30 cellular contexts compared by ENCODE assay signal in the genomic region with DNA sequence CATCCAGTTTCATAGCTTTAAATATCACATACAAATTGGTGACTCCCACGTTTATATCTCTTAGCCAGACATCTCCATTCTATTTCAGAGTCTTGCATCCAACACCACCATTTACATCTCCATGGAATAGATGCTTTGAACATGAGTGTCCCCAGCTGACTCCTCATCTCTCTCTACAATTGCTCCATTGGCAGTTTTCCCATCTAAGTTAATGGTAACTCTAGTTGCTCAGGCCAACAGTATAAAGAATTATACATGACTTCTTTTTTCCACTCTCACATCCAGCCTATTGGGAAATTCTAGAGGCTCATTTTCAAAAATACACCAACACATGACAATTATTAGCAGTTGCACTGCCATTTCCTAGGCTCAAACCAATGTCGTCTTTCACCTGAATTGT.
DNase-seq lines count a peak whose midpoint lies in the region; ATAC-seq and TF ChIP-seq lines count a peak whose summit lies in the region.
"Had no signal": no experiment of that assay in that cellular context is flagged by ENCODE, and none has a peak within 500 bp of the region (broad histone marks: within the 10 kb centered on the region; RNA-seq: fewer than 3 reads in every experiment).

No MANE protein-coding gene starts in this region.

- H3K9ac ChIP-seq in GM23248 = peak overlapping the region; percentile 41; the same call in 1 of the 2 replicates

- peaks cover 29% of the 10 kb centered on the region for H3F3A ChIP-seq in GM23248 (ENCODE audit: insufficient read depth)

- H3K4me2 ChIP-seq in GM23248 (ENCODE audit: unreplicated experiment) = no peak overlapping the region

- no peak for TF ChIP-seq EP300 in tibial nerve (IDR thresholded peaks at IDR 0.05)

- H3K27ac ChIP-seq in GM23248 (peak overlapping the region; percentile 91), tibial nerve (no peak overlapping the region)
- H3K27ac ChIP-seq: body of pancreas, gastrocnemius medialis, uterus had no signal

- H3K36me3 Mint-ChIP-seq in activated CD4-positive, alpha-beta memory T cell treated with anti-CD3 and anti-CD28 coated beads, Interleukin-2, amount 10 ng/mL, durations not matched to agents 7 days and 5 days (ENCODE audit: low read depth) = no peaks in the 10 kb centered on the region
- H3K36me3 Mint-ChIP-seq: activated naive CD8-positive, alpha-beta T cell; WTC11 had no signal

- H3K27me3 ChIP-seq in GM23248 (replicated peaks; ENCODE audit: insufficient read depth) = no peaks in the 10 kb centered on the region
- H3K27me3 ChIP-seq in tibial nerve = no peaks in the 10 kb centered on the region
- H3K27me3 ChIP-seq: body of pancreas, gastrocnemius medialis, uterus had no signal

- no peak for TF ChIP-seq POLR2A in tibial nerve (IDR thresholded peaks at IDR 0.05)

- no peaks in the 10 kb centered on the region; the same call in 1 of the 2 replicates for H3K9me2 ChIP-seq in GM23248 (ENCODE audit: insufficient read depth)

- TF ChIP-seq CTCF in fibroblast of the aortic adventitia (IDR thresholded peaks at IDR 0.05; ENCODE audit: insufficient read depth, low read length) (no peak), tibial nerve (IDR thresholded peaks at IDR 0.05) (no peak)

- H3K4me3 ChIP-seq in GM23248 (0 out of 2 replicates have a peak overlapping the region, but pooled peaks have one; percentile 32), fibroblast of the aortic adventitia (ENCODE audit: low read depth, low read length) (no peak overlapping the region), skeletal muscle cell (ENCODE audit: low read depth, low read length) (no peak overlapping the region), tibial nerve (no peak overlapping the region)
- H3K4me3 ChIP-seq: body of pancreas, gastrocnemius medialis, mucosa of descending colon, uterus had no signal

- no peaks in the 10 kb centered on the region for H3K36me3 ChIP-seq in GM23248 (ENCODE audit: low read depth)
- no peaks in the 10 kb centered on the region for H3K36me3 ChIP-seq in tibial nerve
- H3K36me3 ChIP-seq: gastrocnemius medialis, uterus had no signal

- CTCF ChIA-PET in activated CD4-positive, alpha-beta memory T cell treated with anti-CD3 and anti-CD28 coated beads, Interleukin-2, amount 10 ng/mL, durations not matched to agents 7 days and 5 days (lab: Charles Lee) = no interaction called here

- POLR2A ChIA-PET in activated CD4-positive, alpha-beta memory T cell treated with anti-CD3 and anti-CD28 coated beads, Interleukin-2, amount 10 ng/mL, durations not matched to agents 7 days and 5 days (lab: Charles Lee) = no interaction called here

- peaks cover 18% of the 10 kb centered on the region for H3K4me1 ChIP-seq in GM23248 (ENCODE audit: insufficient read depth)
- H3K4me1 ChIP-seq in tibial nerve = peaks cover 0 to 6% (median 0%) of the 10 kb centered on the region in 4 donors
- H3K4me1 ChIP-seq: body of pancreas, gastrocnemius medialis, uterus had no signal

- H2AFZ ChIP-seq in GM23248 = 0 out of 2 replicates have a peak overlapping the region, but pooled peaks have one; percentile 38

- H3K4me1 Mint-ChIP-seq in activated CD4-positive, alpha-beta memory T cell treated with anti-CD3 and anti-CD28 coated beads, Interleukin-2, amount 10 ng/mL, durations not matched to agents 7 days and 5 days = no peaks in the 10 kb centered on the region

- in situ Hi-C loops in GM23248 (cut with MboI) = no loop called here

- no peaks in the 10 kb centered on the region for H3K9me3 Mint-ChIP-seq in activated CD4-positive, alpha-beta memory T cell treated with anti-CD3 and anti-CD28 coated beads, Interleukin-2, amount 10 ng/mL, durations not matched to agents 7 days and 5 days
- H3K9me3 Mint-ChIP-seq: activated T-helper 1 cell treated with anti-CD3 and anti-CD28 coated beads, Interleukin-12 subunit alpha, Interleukin-12 subunit beta, Interleukin-2, Interleukin-4 antibody, amounts not matched to agents 30 ng/mL and 10 ng/mL and 1 ng/mL, durations not matched to agents 14 hours and 24 hours and 36 hours had no signal

- H3K9me3 ChIP-seq in GM23248 (ENCODE audit: low read depth) = no peaks in the 10 kb centered on the region
- no peaks in the 10 kb centered on the region for H3K9me3 ChIP-seq in tibial nerve
- H3K9me3 ChIP-seq: body of pancreas, gastrocnemius medialis, mucosa of descending colon, uterus had no signal

- no peaks in the 10 kb centered on the region for H3K79me2 ChIP-seq in GM23248 (ENCODE audit: insufficient read depth)

- WGBS in GM23248 (ENCODE audit: low coverage in 1 of 2, low lambda C conversion rate in 2 of 2, missing lambda C conversion rate in 2 of 2), 2 experiments = 0 to 3% methylated on average over 2 of the region's 2 CpGs
- WGBS in tibial nerve, 2 donors = 52 to 56% methylated on average over 2 of the region's 2 CpGs

- H3K27me3 Mint-ChIP-seq in activated CD4-positive, alpha-beta memory T cell treated with anti-CD3 and anti-CD28 coated beads, Interleukin-2, amount 10 ng/mL, durations not matched to agents 7 days and 5 days = no peaks in the 10 kb centered on the region
- H3K27me3 Mint-ChIP-seq: activated naive CD8-positive, alpha-beta T cell; CD4-positive, alpha-beta T cell had no signal

- H3K4me3 Mint-ChIP-seq in activated CD4-positive, alpha-beta memory T cell treated with anti-CD3 and anti-CD28 coated beads, Interleukin-2, amount 10 ng/mL, durations not matched to agents 7 days and 5 days = no peak overlapping the region
- H3K4me3 Mint-ChIP-seq: activated naive CD8-positive, alpha-beta T cell; activated T-helper 1 cell treated with anti-CD3 and anti-CD28 coated beads, Interleukin-12 subunit alpha, Interleukin-12 subunit beta, Interleukin-2, Interleukin-4 antibody, amounts not matched to agents 30 ng/mL and 10 ng/mL and 1 ng/mL, durations not matched to agents 14 hours and 24 hours and 36 hours; CD4-positive, alpha-beta T cell; neural crest cell; WTC11 had no signal

- ATAC-seq in GM21367 (IDR thresholded peaks at IDR 0.05; ENCODE audit: unreplicated experiment) = no peak
- ATAC-seq: body of pancreas, mucosa of descending colon, WTC11 had no signal

- DNase-seq in Ammon's horn (ENCODE audit: low spot score) (peak; percentile 4), GM23248 (peak; percentile 95), fibroblast of the aortic adventitia (ENCODE audit: low read depth) (peak; percentile 96), skeletal muscle cell (ENCODE audit: low read depth) (peak; percentile 65), tibial nerve (ENCODE audit: low spot score in 2 of 2) (no peak)
- no peak for DNase-seq in activated CD4-positive, alpha-beta memory T cell treated with anti-CD3 and anti-CD28 coated beads, Interleukin-2, amount 10 ng/mL, durations not matched to agents 7 days and 5 days
- DNase-seq: activated CD4-positive, alpha-beta T cell treated with anti-CD3 and anti-CD28 coated beads, Interleukin-2, amount 50 U/mL, for 1 hour; CD4-positive, alpha-beta T cell; DMS153; gastrocnemius medialis; GDM1; GOT3; hypothalamus; KBM-7; MM.1S; mucosa of descending colon; NCI-H1417; NCI-H2081; NCI-H446; NCI-H82; OCI-M1; substantia nigra; T1000; uterus had no signal

- no peak overlapping the region for H3K27ac Mint-ChIP-seq in activated CD4-positive, alpha-beta memory T cell treated with anti-CD3 and anti-CD28 coated beads, Interleukin-2, amount 10 ng/mL, durations not matched to agents 7 days and 5 days
- H3K27ac Mint-ChIP-seq: activated naive CD8-positive, alpha-beta T cell; activated T-helper 1 cell treated with anti-CD3 and anti-CD28 coated beads, Interleukin-12 subunit alpha, Interleukin-12 subunit beta, Interleukin-2, Interleukin-4 antibody, amounts not matched to agents 30 ng/mL and 10 ng/mL and 1 ng/mL, durations not matched to agents 14 hours and 24 hours and 36 hours; CD4-positive, alpha-beta T cell; WTC11 had no signal

- no peaks in the 10 kb centered on the region for H4K20me1 ChIP-seq in GM23248 (ENCODE audit: insufficient read depth)

Comparison
In these comparisons a context has a peak if more than half of its experiments do, and no peak if none do; other contexts are left out.
1. DNase-seq: peak in Ammon's horn (single experiment), GM23248 (single experiment), fibroblast of the aortic adventitia (single experiment) and skeletal muscle cell (single experiment); none in tibial nerve (0 of 2) and activated CD4-positive, alpha-beta memory T cell treated with anti-CD3 and anti-CD28 coated beads, Interleukin-2, amount 10 ng/mL, durations not matched to agents 7 days and 5 days (single experiment).